ENCODE assay signal across 8 cellular contexts in the genomic region with DNA sequence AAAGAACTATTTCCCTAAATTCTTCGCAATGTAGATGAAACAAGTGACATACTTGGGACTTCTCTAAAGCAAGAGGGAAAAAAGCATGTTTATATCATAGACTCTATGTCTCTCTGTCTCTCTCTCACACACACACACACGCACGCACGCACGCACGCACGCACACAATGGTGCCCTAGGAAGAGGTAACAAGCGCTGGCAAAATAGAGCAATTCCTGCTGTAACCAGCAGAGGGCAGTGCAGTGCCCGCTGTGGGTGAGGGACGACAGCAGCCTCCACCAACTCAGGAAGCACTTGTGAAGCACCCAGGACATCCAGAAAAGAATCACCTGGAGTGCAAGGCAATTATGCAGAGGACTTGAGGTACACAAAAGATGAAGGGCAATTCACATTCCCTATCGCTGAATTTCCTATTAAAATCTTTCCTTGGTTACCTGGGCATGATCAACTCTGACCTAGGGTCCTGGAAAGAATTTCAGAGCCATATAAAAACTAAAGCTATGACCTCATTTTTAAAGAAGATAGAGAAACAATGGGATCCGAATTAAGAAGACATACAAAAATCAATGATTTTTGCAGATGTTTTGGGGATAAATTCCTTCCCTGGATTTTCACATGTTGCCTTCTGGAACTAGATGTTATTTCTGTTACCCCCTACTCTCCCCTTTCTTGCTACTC.
DNase-seq lines count a peak whose midpoint lies in the region; ATAC-seq, FAIRE-seq and TF ChIP-seq lines count a peak whose summit lies in the region.

No MANE protein-coding gene starts in this region.

- H3K27ac ChIP-seq in CD4-positive, alpha-beta memory T cell (ENCODE audit: low read depth, low read length), result no peak overlapping the region
- H3K27ac ChIP-seq in endothelial cell of umbilical vein (ENCODE audit: insufficient read depth, low read depth, low read length), result no peak overlapping the region
- H3K27ac ChIP-seq in stomach, result no peak overlapping the region

- 21 to 36% (median 27%) methylated on average over 12 of the region's 12 CpGs for WGBS in stomach, 5 donors

- H3K36me3 Mint-ChIP-seq in CD4-positive, alpha-beta memory T cell, result no peaks in the 10 kb centered on the region
- H3K36me3 Mint-ChIP-seq in activated CD4-positive, alpha-beta memory T cell treated with anti-CD3 and anti-CD28 coated beads, Interleukin-2, amount 10 ng/mL, durations not matched to agents 7 days and 5 days (ENCODE audit: low read depth), result no peaks in the 10 kb centered on the region
- H3K36me3 Mint-ChIP-seq in natural killer cell treated with Interleukin-12 subunit alpha and Interleukin-12 subunit beta and Interleukin-15 and Interleukin-18, amount 100 ng/mL, for 72 hours, result no peaks in the 10 kb centered on the region

- no peak overlapping the region for H3K4me3 ChIP-seq in CD4-positive, alpha-beta memory T cell (ENCODE audit: low read length in 2 of 2)
- no peak overlapping the region for H3K4me3 ChIP-seq in endothelial cell of umbilical vein (replicated peaks in 1 of 3; ENCODE audit: insufficient read depth in 1 of 3, low read depth in 1 of 3, low read length in 3 of 3)
- H3K4me3 ChIP-seq in stomach, result no peak overlapping the region

- H3K27me3 ChIP-seq in CD4-positive, alpha-beta memory T cell (ENCODE audit: insufficient read depth, low read length), result no peaks in the 10 kb centered on the region
- no peaks in the 10 kb centered on the region for H3K27me3 ChIP-seq in endothelial cell of umbilical vein (ENCODE audit: control insufficient read depth in 2 of 2, insufficient read depth in 2 of 2, low read length in 2 of 2)
- H3K27me3 ChIP-seq in stomach, result no peaks in the 10 kb centered on the region

- TF ChIP-seq POLR2A in endothelial cell of umbilical vein (IDR thresholded peaks at IDR 0.05; ENCODE audit: low read depth, low read length) (no peak), stomach (IDR thresholded peaks at IDR 0.05) (no peak)

- H3K27ac Mint-ChIP-seq in CD4-positive, alpha-beta memory T cell, result no peak overlapping the region
- no peak overlapping the region for H3K27ac Mint-ChIP-seq in activated CD4-positive, alpha-beta memory T cell treated with anti-CD3 and anti-CD28 coated beads, Interleukin-2, amount 10 ng/mL, durations not matched to agents 7 days and 5 days
- no peak overlapping the region for H3K27ac Mint-ChIP-seq in natural killer cell treated with Interleukin-12 subunit alpha and Interleukin-12 subunit beta and Interleukin-15 and Interleukin-18, amount 100 ng/mL, for 72 hours

- peaks cover 0 to 2% (median 0%) of the 10 kb centered on the region in 8 donors for H3K9me3 Mint-ChIP-seq in CD4-positive, alpha-beta memory T cell
- no peaks in the 10 kb centered on the region for H3K9me3 Mint-ChIP-seq in activated CD4-positive, alpha-beta memory T cell treated with anti-CD3 and anti-CD28 coated beads, Interleukin-2, amount 10 ng/mL, durations not matched to agents 7 days and 5 days
- H3K9me3 Mint-ChIP-seq in natural killer cell treated with Interleukin-12 subunit alpha and Interleukin-12 subunit beta and Interleukin-15 and Interleukin-18, amount 100 ng/mL, for 72 hours, result no peaks in the 10 kb centered on the region

- TF ChIP-seq CTCF in endothelial cell of umbilical vein (IDR thresholded peaks at IDR 0.05; ENCODE audit: extremely low read depth in 1 of 2, insufficient read depth in 1 of 2, low read depth in 1 of 2, low read length in 2 of 2) (peak; percentile 89 to 91), stomach (IDR thresholded peaks at IDR 0.05) (peak in 5 of 7 experiments; percentile 39 to 60 (median 59))

- peaks cover 0 to 7% (median 1%) of the 10 kb centered on the region in 4 donors for H3K4me1 Mint-ChIP-seq in CD4-positive, alpha-beta memory T cell
- peaks cover 8% of the 10 kb centered on the region for H3K4me1 Mint-ChIP-seq in activated CD4-positive, alpha-beta memory T cell treated with anti-CD3 and anti-CD28 coated beads, Interleukin-2, amount 10 ng/mL, durations not matched to agents 7 days and 5 days
- peaks cover 5 to 6% of the 10 kb centered on the region in 2 donors for H3K4me1 Mint-ChIP-seq in natural killer cell treated with Interleukin-12 subunit alpha and Interleukin-12 subunit beta and Interleukin-15 and Interleukin-18, amount 100 ng/mL, for 72 hours (ENCODE audit: low read depth in 2 of 2)

- H3K27me3 Mint-ChIP-seq in CD4-positive, alpha-beta memory T cell, result peaks cover 0 to 3% of the 10 kb centered on the region in 2 donors
- no peaks in the 10 kb centered on the region for H3K27me3 Mint-ChIP-seq in activated CD4-positive, alpha-beta memory T cell treated with anti-CD3 and anti-CD28 coated beads, Interleukin-2, amount 10 ng/mL, durations not matched to agents 7 days and 5 days
- H3K27me3 Mint-ChIP-seq in natural killer cell treated with Interleukin-12 subunit alpha and Interleukin-12 subunit beta and Interleukin-15 and Interleukin-18, amount 100 ng/mL, for 72 hours, result peaks cover 12 to 17% of the 10 kb centered on the region in 2 donors

- no peaks in the 10 kb centered on the region for H3K79me2 ChIP-seq in endothelial cell of umbilical vein (ENCODE audit: control insufficient read depth, insufficient read depth, low read length)

- H3K9me3 ChIP-seq in CD4-positive, alpha-beta memory T cell (ENCODE audit: control insufficient read depth in 1 of 2, low read length in 2 of 2), result no peaks in the 10 kb centered on the region
- H3K9me3 ChIP-seq in endothelial cell of umbilical vein (replicated peaks; ENCODE audit: control insufficient read depth, insufficient read depth, low read length), result no peaks in the 10 kb centered on the region
- no peaks in the 10 kb centered on the region for H3K9me3 ChIP-seq in stomach

- H3K4me2 ChIP-seq in endothelial cell of umbilical vein (ENCODE audit: insufficient read depth, low read length), result no peak overlapping the region

- CTCF ChIA-PET in CD4-positive, alpha-beta memory T cell (lab: Charles Lee; ENCODE audit: partially characterized antibody), result interaction anchor here (0.6 to 2.6 kb wide), 4 partner anchors 8 to 18 kb away, joined by 3 to 6 read pairs (median 4); no protein-coding TSS in a partner anchor
- CTCF ChIA-PET in activated CD4-positive, alpha-beta memory T cell treated with anti-CD3 and anti-CD28 coated beads, Interleukin-2, amount 10 ng/mL, durations not matched to agents 7 days and 5 days (lab: Charles Lee), result interaction anchor here (0.6 to 1.4 kb wide), 4 partner anchors 8 to 96 kb away, joined by 3 to 5 read pairs (median 3); no protein-coding TSS in a partner anchor
- CTCF ChIA-PET in endothelial cell of umbilical vein (lab: Charles Lee), result interaction anchor here (1.0 to 1.9 kb wide), 2 partner anchors 9 to 12 kb away, joined by 4 to 7 read pairs; no protein-coding TSS in a partner anchor

- FAIRE-seq in endothelial cell of umbilical vein (lab: Jason Lieb, UNC), result peak; percentile 43

- ATAC-seq in GM19328 (IDR thresholded peaks at IDR 0.05; ENCODE audit: unreplicated experiment) (peak; percentile 78), HG03354 (IDR thresholded peaks at IDR 0.05; ENCODE audit: poor library complexity, severe bottlenecking, unreplicated experiment) (peak; percentile 91)
- peak; percentile 76 to 83 for ATAC-seq in natural killer cell treated with Interleukin-12 subunit alpha and Interleukin-12 subunit beta and Interleukin-15 and Interleukin-18, amount 100 ng/mL, for 72 hours

- intact Hi-C loops in CD4-positive, alpha-beta memory T cell (cut with micrococcal nuclease), result loop anchor here (1.0 kb wide), 1 partner anchor 134 kb away; no protein-coding TSS in a partner anchor
- intact Hi-C loops in endothelial cell of umbilical vein (cut with micrococcal nuclease) (no loop called here), stomach (cut with DNase I; ENCODE audit: low total_unique reads) (no loop called here)

- peak overlapping the region in 1 of 8 donors; percentile 17 for H3K4me3 Mint-ChIP-seq in CD4-positive, alpha-beta memory T cell
- no peak overlapping the region for H3K4me3 Mint-ChIP-seq in activated CD4-positive, alpha-beta memory T cell treated with anti-CD3 and anti-CD28 coated beads, Interleukin-2, amount 10 ng/mL, durations not matched to agents 7 days and 5 days
- no peak overlapping the region for H3K4me3 Mint-ChIP-seq in natural killer cell treated with Interleukin-12 subunit alpha and Interleukin-12 subunit beta and Interleukin-15 and Interleukin-18, amount 100 ng/mL, for 72 hours

- POLR2A ChIA-PET in CD4-positive, alpha-beta memory T cell (lab: Charles Lee; ENCODE audit: partially characterized antibody), result no interaction called here
- POLR2A ChIA-PET in activated CD4-positive, alpha-beta memory T cell treated with anti-CD3 and anti-CD28 coated beads, Interleukin-2, amount 10 ng/mL, durations not matched to agents 7 days and 5 days (lab: Charles Lee), result no interaction called here
- POLR2A ChIA-PET in endothelial cell of umbilical vein (lab: Charles Lee), result no interaction called here

- BruUV-seq in endothelial cell of umbilical vein (replicated peaks; lab: Mats Ljungman, UMichigan), result no TSS peak

- DNase-seq in CD4-positive, alpha-beta memory T cell, result peak; percentile 36 to 45 (median 39)
- DNase-seq in NCI-H460 (ENCODE audit: extremely low read depth, low read depth) (peak; percentile 65), endothelial cell of umbilical vein (ENCODE audit: low read depth, low spot score) (peak; percentile 59), stomach (peak; percentile 67)
- DNase-seq in activated CD4-positive, alpha-beta memory T cell treated with anti-CD3 and anti-CD28 coated beads, Interleukin-2, amount 10 ng/mL, durations not matched to agents 7 days and 5 days, result peak; percentile 72
- DNase-seq in natural killer cell treated with Interleukin-12 subunit alpha and Interleukin-12 subunit beta and Interleukin-15 and Interleukin-18, amount 100 ng/mL, for 72 hours (ENCODE audit: low spot score), result peak; percentile 84

- H3K4me1 ChIP-seq in CD4-positive, alpha-beta memory T cell (ENCODE audit: insufficient read depth, low read length), result peaks cover 6% of the 10 kb centered on the region
- H3K4me1 ChIP-seq in endothelial cell of umbilical vein (ENCODE audit: control insufficient read depth, extremely low read depth, insufficient read depth, low read length), result no peaks in the 10 kb centered on the region
- peaks cover 0 to 10% (median 2%) of the 10 kb centered on the region in 4 donors for H3K4me1 ChIP-seq in stomach

- dilution Hi-C loops in endothelial cell of umbilical vein (cut with MboI; ENCODE audit: extremely low pct_ligation_motif_present, low sequenced_read_pairs), result no loop called here

- no peak overlapping the region for H2AFZ ChIP-seq in endothelial cell of umbilical vein (ENCODE audit: low read depth, low read length)

- H3K9ac ChIP-seq in endothelial cell of umbilical vein (replicated peaks; ENCODE audit: extremely low read depth, insufficient read depth, low read length), result no peak overlapping the region

- H4K20me1 ChIP-seq in endothelial cell of umbilical vein (replicated peaks; ENCODE audit: control insufficient read depth, extremely low read depth, insufficient read depth, low read length), result no peaks in the 10 kb centered on the region

- no peaks in the 10 kb centered on the region for H3K9me1 ChIP-seq in endothelial cell of umbilical vein (replicated peaks; ENCODE audit: control insufficient read depth, extremely low read depth, insufficient read depth, low read length)

- H3K36me3 ChIP-seq in CD4-positive, alpha-beta memory T cell (ENCODE audit: insufficient read depth, low read length), result no peaks in the 10 kb centered on the region
- H3K36me3 ChIP-seq in endothelial cell of umbilical vein (ENCODE audit: control insufficient read depth in 2 of 2, extremely low read depth in 1 of 2, insufficient read depth in 2 of 2, low read length in 2 of 2) (no peaks in the 10 kb centered on the region), stomach (no peaks in the 10 kb centered on the region)

- TF ChIP-seq EP300 in stomach (IDR thresholded peaks at IDR 0.05), result no peak
